11 cellular contexts compared by ENCODE assay signal in the genomic region with DNA sequence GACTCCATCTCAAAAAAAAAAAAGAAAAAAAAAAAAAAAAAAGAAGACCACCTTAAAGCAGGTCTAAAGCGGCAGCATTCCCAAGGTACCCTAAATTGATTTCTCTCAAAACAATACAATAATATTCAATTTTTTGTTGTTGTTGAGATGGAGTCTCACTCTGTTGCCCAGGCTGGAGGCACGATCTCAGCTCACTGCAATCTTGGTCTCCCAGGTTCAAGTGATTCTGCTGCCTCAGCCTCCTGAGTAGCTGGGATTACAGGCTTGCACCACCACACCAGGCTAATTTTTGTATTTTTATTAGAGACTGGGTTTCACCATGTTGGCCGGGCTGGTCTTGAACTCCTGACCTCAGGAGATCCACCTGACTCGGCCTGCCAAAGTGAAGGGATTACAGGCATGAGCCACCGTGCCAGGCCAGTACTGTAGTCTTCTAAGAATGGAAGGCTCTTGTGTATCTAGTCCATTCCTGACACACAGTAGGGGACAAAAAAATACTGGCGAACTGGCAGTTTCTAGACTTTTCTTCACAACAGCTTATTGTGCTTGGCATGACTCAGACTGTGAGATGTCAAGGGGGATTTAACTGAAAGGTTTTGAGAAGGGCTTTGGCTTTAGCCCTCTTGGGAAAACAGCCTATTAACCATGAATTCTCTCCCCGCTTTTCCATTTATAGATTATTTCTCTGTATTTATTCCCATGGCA. TPM values are rescaled to one million over a fixed set of nuclear protein-coding genes. Genes with fewer than 3 reads are reported as not detected.
DNase-seq lines count a peak whose midpoint lies in the region; ATAC-seq and TF ChIP-seq lines count a peak whose summit lies in the region.
"Had no signal": no experiment of that assay in that cellular context is flagged by ENCODE, and none has a peak within 500 bp of the region (broad histone marks: within the 10 kb centered on the region; RNA-seq: fewer than 3 reads in every experiment).

No MANE protein-coding gene starts in this region.

- in situ Hi-C loops in gastrocnemius medialis (cut with MboI; ENCODE audit: low sequenced_read_pairs in 4 of 4), result no loop called here

- H3K4me1 ChIP-seq in spleen (peaks cover 6 to 92% (median 46%) of the 10 kb centered on the region in 6 donors), gastrocnemius medialis (no peaks in the 10 kb centered on the region)

- intact Hi-C loops in spleen (cut with DNase I; ENCODE audit: low total_unique reads) (no loop called here), gastrocnemius medialis (cut with DNase I; ENCODE audit: low total_unique reads) (no loop called here)

- peak overlapping the region; percentile 96 for H3K27ac Mint-ChIP-seq in activated CD4-positive, alpha-beta T cell treated with anti-CD3 and anti-CD28 coated beads, Interleukin-2, amount 10 ng/mL, durations not matched to agents 7 days and 5 days
- H3K27ac Mint-ChIP-seq in activated CD8-positive, alpha-beta T cell treated with anti-CD3 and anti-CD28 coated beads, Interleukin-2, amount 10 ng/mL, durations not matched to agents 7 days and 5 days, result peak overlapping the region; percentile 84

- H3K9me3 Mint-ChIP-seq in activated CD4-positive, alpha-beta T cell treated with anti-CD3 and anti-CD28 coated beads, Interleukin-2, amount 10 ng/mL, durations not matched to agents 7 days and 5 days, result no peaks in the 10 kb centered on the region
- no peaks in the 10 kb centered on the region for H3K9me3 Mint-ChIP-seq in activated CD8-positive, alpha-beta T cell treated with anti-CD3 and anti-CD28 coated beads, Interleukin-2, amount 10 ng/mL, durations not matched to agents 7 days and 5 days (ENCODE audit: insufficient read depth)

- TF ChIP-seq CTCF in spleen (IDR thresholded peaks at IDR 0.05 in 8 of 11, conservative IDR thresholded peaks at IDR 0.05 in 3 of 11) (no peak), gastrocnemius medialis (IDR thresholded peaks at IDR 0.05 in 4 of 5, conservative IDR thresholded peaks at IDR 0.05 in 1 of 5) (no peak)

- no peaks in the 10 kb centered on the region for H3K27me3 Mint-ChIP-seq in activated CD4-positive, alpha-beta T cell treated with anti-CD3 and anti-CD28 coated beads, Interleukin-2, amount 10 ng/mL, durations not matched to agents 7 days and 5 days
- no peaks in the 10 kb centered on the region for H3K27me3 Mint-ChIP-seq in activated CD8-positive, alpha-beta T cell treated with anti-CD3 and anti-CD28 coated beads, Interleukin-2, amount 10 ng/mL, durations not matched to agents 7 days and 5 days (ENCODE audit: low read depth)

- no peak overlapping the region for H3K4me3 ChIP-seq in spleen
- no peak overlapping the region for H3K4me3 ChIP-seq in gastrocnemius medialis

- no peaks in the 10 kb centered on the region for H3K27me3 ChIP-seq in spleen (replicated peaks in 1 of 7)
- no peaks in the 10 kb centered on the region for H3K27me3 ChIP-seq in gastrocnemius medialis

- peaks cover 0 to 23% (median 0%) of the 10 kb centered on the region in 6 donors for H3K36me3 ChIP-seq in spleen
- no peaks in the 10 kb centered on the region for H3K36me3 ChIP-seq in gastrocnemius medialis

- CTCF ChIA-PET in activated CD4-positive, alpha-beta T cell treated with anti-CD3 and anti-CD28 coated beads, Interleukin-2, amount 10 ng/mL, durations not matched to agents 7 days and 5 days (lab: Charles Lee), result interaction anchor here (0.6 to 2.0 kb wide), 4 partner anchors 11 to 1847 kb away, joined by 3 to 9 read pairs (median 4); no protein-coding TSS in a partner anchor
- CTCF ChIA-PET in activated CD8-positive, alpha-beta T cell treated with anti-CD3 and anti-CD28 coated beads, Interleukin-2, amount 10 ng/mL, durations not matched to agents 7 days and 5 days (lab: Charles Lee), result interaction anchor here (0.6 to 2.0 kb wide), 7 partner anchors 11 to 1483 kb away, joined by 3 to 11 read pairs (median 6); no protein-coding TSS in a partner anchor

- H3K27ac ChIP-seq in spleen, result peak overlapping the region; percentile 25 to 85 (median 70)
- no peak overlapping the region for H3K27ac ChIP-seq in gastrocnemius medialis

- 81 to 92% (median 89%) methylated on average over 6 to 7 of the region's 7 CpGs for WGBS in spleen, 5 donors

- H3K36me3 Mint-ChIP-seq in activated CD4-positive, alpha-beta T cell treated with anti-CD3 and anti-CD28 coated beads, Interleukin-2, amount 10 ng/mL, durations not matched to agents 7 days and 5 days (ENCODE audit: low read depth), result peaks cover 56% of the 10 kb centered on the region
- peaks cover 46% of the 10 kb centered on the region for H3K36me3 Mint-ChIP-seq in activated CD8-positive, alpha-beta T cell treated with anti-CD3 and anti-CD28 coated beads, Interleukin-2, amount 10 ng/mL, durations not matched to agents 7 days and 5 days (ENCODE audit: low read depth)

- no peak for TF ChIP-seq POLR2A in spleen (IDR thresholded peaks at IDR 0.05)
- no peak for TF ChIP-seq POLR2A in gastrocnemius medialis (IDR thresholded peaks at IDR 0.05)

- POLR2A ChIA-PET in activated CD4-positive, alpha-beta T cell treated with anti-CD3 and anti-CD28 coated beads, Interleukin-2, amount 10 ng/mL, durations not matched to agents 7 days and 5 days (lab: Charles Lee), result no interaction called here
- POLR2A ChIA-PET in activated CD8-positive, alpha-beta T cell treated with anti-CD3 and anti-CD28 coated beads, Interleukin-2, amount 10 ng/mL, durations not matched to agents 7 days and 5 days (lab: Charles Lee), result interaction anchor here (0.6 to 7.7 kb wide), 6 partner anchors 9 to 1154 kb away, joined by 3 to 158 read pairs (median 6); a partner anchor contains a TSS

- H3K4me1 Mint-ChIP-seq in activated CD4-positive, alpha-beta T cell treated with anti-CD3 and anti-CD28 coated beads, Interleukin-2, amount 10 ng/mL, durations not matched to agents 7 days and 5 days, result peaks cover 70% of the 10 kb centered on the region
- peaks cover 71% of the 10 kb centered on the region for H3K4me1 Mint-ChIP-seq in activated CD8-positive, alpha-beta T cell treated with anti-CD3 and anti-CD28 coated beads, Interleukin-2, amount 10 ng/mL, durations not matched to agents 7 days and 5 days (ENCODE audit: low read depth)

- peak; percentile 20 for ATAC-seq in HG02938 (IDR thresholded peaks at IDR 0.05; ENCODE audit: unreplicated experiment)
- ATAC-seq in activated CD8-positive, alpha-beta T cell treated with anti-CD3 and anti-CD28 coated beads, Interleukin-2, amount 10 ng/mL, durations not matched to agents 7 days and 5 days, result peak; percentile 40
- ATAC-seq in gastrocnemius medialis, result no peak
- ATAC-seq: left cardiac atrium had no signal

- peak overlapping the region; percentile 37 for H3K4me3 Mint-ChIP-seq in activated CD4-positive, alpha-beta T cell treated with anti-CD3 and anti-CD28 coated beads, Interleukin-2, amount 10 ng/mL, durations not matched to agents 7 days and 5 days
- H3K4me3 Mint-ChIP-seq in activated CD8-positive, alpha-beta T cell treated with anti-CD3 and anti-CD28 coated beads, Interleukin-2, amount 10 ng/mL, durations not matched to agents 7 days and 5 days, result peak overlapping the region; percentile 62

- peak; percentile 20 for DNase-seq in activated CD4-positive, alpha-beta T cell treated with anti-CD3 and anti-CD28 coated beads, Interleukin-2, amount 10 ng/mL, durations not matched to agents 7 days and 5 days
- no peak for DNase-seq in activated CD4-positive, alpha-beta T cell treated with anti-CD3 and anti-CD28 coated beads, Interleukin-2, amount 50 U/mL, for 1 hour
- no peak for DNase-seq in activated CD8-positive, alpha-beta T cell treated with anti-CD3 and anti-CD28 coated beads, Interleukin-2, amount 10 ng/mL, durations not matched to agents 7 days and 5 days
- DNase-seq in spleen, result no peak
- DNase-seq in putamen (ENCODE audit: low spot score), result no peak
- DNase-seq in gastrocnemius medialis, result no peak
- no peak for DNase-seq in NCI-H774 (lab: John Stamatoyannopoulos, UW)
- DNase-seq: activated CD4-positive, alpha-beta T cell treated with anti-CD3 and anti-CD28 coated beads for 48 hours; IMR-90; left cardiac atrium had no signal

- H3K9me3 ChIP-seq in spleen, result no peaks in the 10 kb centered on the region
- no peaks in the 10 kb centered on the region for H3K9me3 ChIP-seq in gastrocnemius medialis

RNA-seq across cellular contexts. Expression of a gene that starts 17.3 kb away (rescaled TPM):
- total RNA-seq in activated CD4-positive, alpha-beta T cell treated with anti-CD3 and anti-CD28 coated beads, Interleukin-2, amount 10 ng/mL, durations not matched to agents 7 days and 5 days, result 10 to 100 TPM; 43.5 to 45.4 TPM
- 10 to 100 TPM; 39.1 to 44.6 TPM for total RNA-seq in activated CD8-positive, alpha-beta T cell treated with anti-CD3 and anti-CD28 coated beads, Interleukin-2, amount 10 ng/mL, durations not matched to agents 7 days and 5 days
- total RNA-seq in spleen (10 to 100 TPM; 19.2 to 33.4 (median 27.1) TPM), gastrocnemius medialis (1 to 10 TPM; 4.1 to 7.6 (median 7.3) TPM)
- 10 to 100 TPM in 1 of 3 donors, 1 to 10 TPM in 2; 7.7 to 10.1 (median 9.8) TPM for polyA plus RNA-seq in spleen

RNA-seq across cellular contexts. Expression of a gene that starts 59.9 kb away (rescaled TPM):
- 10 to 100 TPM; 52.4 to 54.3 TPM for total RNA-seq in activated CD4-positive, alpha-beta T cell treated with anti-CD3 and anti-CD28 coated beads, Interleukin-2, amount 10 ng/mL, durations not matched to agents 7 days and 5 days
- total RNA-seq in activated CD8-positive, alpha-beta T cell treated with anti-CD3 and anti-CD28 coated beads, Interleukin-2, amount 10 ng/mL, durations not matched to agents 7 days and 5 days, result 10 to 100 TPM; 43.8 to 49.9 TPM
- total RNA-seq in spleen, result 10 to 100 TPM; 40.4 to 58.0 (median 52.2) TPM
- polyA plus RNA-seq in spleen, result 10 to 100 TPM; 17.3 to 19.3 (median 18.8) TPM
- total RNA-seq in gastrocnemius medialis, result 100 to 1,000 TPM; 105 to 182 (median 116) TPM

Comparison
In these comparisons a context has a peak if more than half of its experiments do, and no peak if none do; other contexts are left out.
1. ATAC-seq: peak in HG02938 (single experiment) and activated CD8-positive, alpha-beta T cell treated with anti-CD3 and anti-CD28 coated beads, Interleukin-2, amount 10 ng/mL, durations not matched to agents 7 days and 5 days (single experiment); none in gastrocnemius medialis (0 of 2).
2. H3K27ac ChIP-seq: peak in spleen (8 of 8); none in gastrocnemius medialis (0 of 4).